Comparison of ENCODE assay signal across 1 cellular context in the genomic region with DNA sequence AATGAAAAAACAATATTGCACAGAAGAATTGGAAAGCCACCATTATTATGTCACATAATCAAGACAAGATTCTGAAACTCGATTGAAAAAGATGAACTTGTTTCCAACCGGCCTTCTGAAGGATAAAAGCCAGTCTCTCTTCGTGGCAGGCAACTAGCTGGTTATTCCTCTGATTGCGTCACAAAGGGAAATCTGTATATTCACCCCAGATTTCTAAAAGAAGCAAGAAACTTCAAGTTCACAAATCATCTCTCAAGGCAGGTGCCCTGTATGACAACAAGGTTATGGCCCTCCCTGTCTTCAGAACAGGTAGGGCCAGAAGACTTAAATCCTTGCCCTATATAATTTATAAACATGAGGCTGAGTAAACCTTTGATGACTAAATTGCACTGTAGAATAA.
TF ChIP-seq lines count a peak whose summit lies in the region.

No MANE protein-coding gene starts in this region.

TF ChIP-seq in SK-N-SH, 30 proteins besides CTCF, POLR2A, EP300 and RAD21 (continued from another document):
- TF ChIP-seq, protein P1, sequence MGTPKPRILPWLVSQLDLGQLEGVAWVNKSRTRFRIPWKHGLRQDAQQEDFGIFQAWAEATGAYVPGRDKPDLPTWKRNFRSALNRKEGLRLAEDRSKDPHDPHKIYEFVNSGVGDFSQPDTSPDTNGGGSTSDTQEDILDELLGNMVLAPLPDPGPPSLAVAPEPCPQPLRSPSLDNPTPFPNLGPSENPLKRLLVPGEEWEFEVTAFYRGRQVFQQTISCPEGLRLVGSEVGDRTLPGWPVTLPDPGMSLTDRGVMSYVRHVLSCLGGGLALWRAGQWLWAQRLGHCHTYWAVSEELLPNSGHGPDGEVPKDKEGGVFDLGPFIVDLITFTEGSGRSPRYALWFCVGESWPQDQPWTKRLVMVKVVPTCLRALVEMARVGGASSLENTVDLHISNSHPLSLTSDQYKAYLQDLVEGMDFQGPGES (IDR thresholded peaks at IDR 0.05; ENCODE audit: low read depth, low read length): no peak
- TF ChIP-seq GABPA (IDR thresholded peaks at IDR 0.05; ENCODE audit: low read depth) (no peak), POLR2AphosphoS5 (IDR thresholded peaks at IDR 0.05; ENCODE audit: low read depth, low read length) (no peak), ZBTB33 (IDR thresholded peaks at IDR 0.05; ENCODE audit: borderline replicate concordance, low read depth) (no peak), RXRA (IDR thresholded peaks at IDR 0.05; ENCODE audit: borderline replicate concordance, low read depth) (no peak), TCF12 (IDR thresholded peaks at IDR 0.05) (no peak), PBX3 (IDR thresholded peaks at IDR 0.05) (no peak), GATA2 (CRISPR knock-in tag; IDR thresholded peaks at IDR 0.05) (no peak)
- TF ChIP-seq, protein P2, sequence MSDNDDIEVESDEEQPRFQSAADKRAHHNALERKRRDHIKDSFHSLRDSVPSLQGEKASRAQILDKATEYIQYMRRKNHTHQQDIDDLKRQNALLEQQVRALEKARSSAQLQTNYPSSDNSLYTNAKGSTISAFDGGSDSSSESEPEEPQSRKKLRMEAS (IDR thresholded peaks at IDR 0.05; ENCODE audit: low read depth): no peak
